Comparison of ENCODE assay signal across 9 cellular contexts in genomic region chr2:23924589-23925359, GRCh38. TPM values are rescaled to one million over a fixed set of nuclear protein-coding genes. Genes with fewer than 3 reads are reported as not detected.
A peak's percentile ranks its signal among the peaks of the same experiment; 100 is the strongest.
DNase-seq lines count a peak whose midpoint lies in the region; ATAC-seq and TF ChIP-seq lines count a peak whose summit lies in the region.
"Had no signal": no experiment of that assay in that cellular context is flagged by ENCODE, and none has a peak within 500 bp of the region (broad histone marks: within the 10 kb centered on the region; RNA-seq: fewer than 3 reads in every experiment).

No MANE protein-coding gene starts in this region.

- DNase-seq in breast epithelium (ENCODE audit: low spot score in 2 of 2) (no peak), natural killer cell (no peak), glomerular visceral epithelial cell (ENCODE audit: extremely low spot score) (no peak), H4 (ENCODE audit: low spot score) (no peak)
- no peak for DNase-seq in stimulated activated CD4-positive, alpha-beta T cell treated with anti-CD3 and anti-CD28 coated beads, Interleukin-2, amount 100 ng/mL, for 48 hours
- DNase-seq: amniotic stem cell had no signal

- peak overlapping the region; percentile 99 to 100 for H3K27ac Mint-ChIP-seq in natural killer cell

- no peak for TF ChIP-seq CTCF in breast epithelium (IDR thresholded peaks at IDR 0.05)
- TF ChIP-seq CTCF in natural killer cell (IDR thresholded peaks at IDR 0.05): no peak

- H3K9ac ChIP-seq in BLaER1 (peak overlapping the region; percentile 100), HUES64 (ENCODE audit: low read depth, low read length) (no peak overlapping the region)

- H3K36me3 ChIP-seq in BLaER1: no peaks in the 10 kb centered on the region
- no peaks in the 10 kb centered on the region for H3K36me3 ChIP-seq in HUES64 (ENCODE audit: insufficient read depth, low read length)
- no peaks in the 10 kb centered on the region for H3K36me3 ChIP-seq in breast epithelium

- H3K4me3 Mint-ChIP-seq in natural killer cell: peak overlapping the region; percentile 98

- peak overlapping the region; percentile 99; the same call in 1 of the 2 replicates for H3K27ac ChIP-seq in BLaER1
- H3K27ac ChIP-seq in HUES64 (ENCODE audit: low read depth, low read length): no peak overlapping the region
- H3K27ac ChIP-seq in breast epithelium: peak overlapping the region; percentile 98 to 99

- no peaks in the 10 kb centered on the region for H3K27me3 ChIP-seq in BLaER1
- no peaks in the 10 kb centered on the region for H3K27me3 ChIP-seq in HUES64 (ENCODE audit: insufficient read depth, low read length)
- H3K27me3 ChIP-seq in breast epithelium: no peaks in the 10 kb centered on the region

- H3K4me3 ChIP-seq in BLaER1: peak overlapping the region; percentile 98
- H3K4me3 ChIP-seq in HUES64 (ENCODE audit: low read length): peak overlapping the region; percentile 82
- peak overlapping the region; percentile 86 to 95 (median 91) for H3K4me3 ChIP-seq in breast epithelium

- H3K4me1 Mint-ChIP-seq in natural killer cell: peaks cover 62 to 69% of the 10 kb centered on the region in 2 donors

- TF ChIP-seq POLR2A in breast epithelium (IDR thresholded peaks at IDR 0.05): no peak

- H3K4me1 ChIP-seq in BLaER1 (peaks cover 50% of the 10 kb centered on the region), HUES64 (ENCODE audit: insufficient read depth, low read length) (peaks cover 16% of the 10 kb centered on the region), breast epithelium (no peaks in the 10 kb centered on the region)

- WGBS in HUES64: 94% methylated on average over 4 of the region's 7 CpGs

- H3K9me3 ChIP-seq in BLaER1 (no peaks in the 10 kb centered on the region), HUES64 (ENCODE audit: insufficient read depth, low read depth, low read length) (no peaks in the 10 kb centered on the region), breast epithelium (no peaks in the 10 kb centered on the region)

- no peak for ATAC-seq in natural killer cell
- ATAC-seq in HG03135 (IDR thresholded peaks at IDR 0.05; ENCODE audit: unreplicated experiment): no peak

- intact Hi-C loops in breast epithelium (cut with DNase I; ENCODE audit: low total_unique reads) (no loop called here), natural killer cell (cut with micrococcal nuclease) (no loop called here)

- H4K20me1 ChIP-seq in BLaER1: peaks cover 61% of the 10 kb centered on the region

- H3K4me2 ChIP-seq in BLaER1: peak overlapping the region; percentile 89

- no peaks in the 10 kb centered on the region for H3K36me3 Mint-ChIP-seq in natural killer cell

- H3K27me3 Mint-ChIP-seq in natural killer cell (ENCODE audit: low read depth in 2 of 2): no peaks in the 10 kb centered on the region

- H3K9me3 Mint-ChIP-seq in natural killer cell: no peaks in the 10 kb centered on the region

RNA-seq across cellular contexts. Expression of gene ATAD2B, which starts 2.1 kb away (rescaled TPM):
- polyA plus RNA-seq in HUES64 (2013, experiment 1 of 2): 5.9 TPM
- polyA plus RNA-seq in HUES64 (2013, experiment 2 of 2): 6.7 TPM
- total RNA-seq in breast epithelium (10 to 100 TPM; 22.6 to 48.1 (median 34.4) TPM), natural killer cell (10 to 100 TPM; 71.5 to 85.7 (median 84.0) TPM)
- 2.3 and 2.6 TPM in 2 replicates for total RNA-seq in H4 (2014; rRNA removed; shearing (Covaris generic))

RNA-seq across cellular contexts. Expression of gene UBXN2A, which starts 15.5 kb away (rescaled TPM):
- polyA plus RNA-seq in HUES64 (2013, experiment 1 of 2): 13.4 TPM
- 15.8 TPM for polyA plus RNA-seq in HUES64 (2013, experiment 2 of 2)
- total RNA-seq in breast epithelium: 10 to 100 TPM; 13.0 to 22.0 (median 16.4) TPM
- total RNA-seq in natural killer cell: 10 to 100 TPM; 14.7 to 18.0 (median 16.2) TPM
- total RNA-seq in H4 (2014; rRNA removed; shearing (Covaris generic)): 5.7 and 10.0 TPM in 2 replicates
